In the genomic region with DNA sequence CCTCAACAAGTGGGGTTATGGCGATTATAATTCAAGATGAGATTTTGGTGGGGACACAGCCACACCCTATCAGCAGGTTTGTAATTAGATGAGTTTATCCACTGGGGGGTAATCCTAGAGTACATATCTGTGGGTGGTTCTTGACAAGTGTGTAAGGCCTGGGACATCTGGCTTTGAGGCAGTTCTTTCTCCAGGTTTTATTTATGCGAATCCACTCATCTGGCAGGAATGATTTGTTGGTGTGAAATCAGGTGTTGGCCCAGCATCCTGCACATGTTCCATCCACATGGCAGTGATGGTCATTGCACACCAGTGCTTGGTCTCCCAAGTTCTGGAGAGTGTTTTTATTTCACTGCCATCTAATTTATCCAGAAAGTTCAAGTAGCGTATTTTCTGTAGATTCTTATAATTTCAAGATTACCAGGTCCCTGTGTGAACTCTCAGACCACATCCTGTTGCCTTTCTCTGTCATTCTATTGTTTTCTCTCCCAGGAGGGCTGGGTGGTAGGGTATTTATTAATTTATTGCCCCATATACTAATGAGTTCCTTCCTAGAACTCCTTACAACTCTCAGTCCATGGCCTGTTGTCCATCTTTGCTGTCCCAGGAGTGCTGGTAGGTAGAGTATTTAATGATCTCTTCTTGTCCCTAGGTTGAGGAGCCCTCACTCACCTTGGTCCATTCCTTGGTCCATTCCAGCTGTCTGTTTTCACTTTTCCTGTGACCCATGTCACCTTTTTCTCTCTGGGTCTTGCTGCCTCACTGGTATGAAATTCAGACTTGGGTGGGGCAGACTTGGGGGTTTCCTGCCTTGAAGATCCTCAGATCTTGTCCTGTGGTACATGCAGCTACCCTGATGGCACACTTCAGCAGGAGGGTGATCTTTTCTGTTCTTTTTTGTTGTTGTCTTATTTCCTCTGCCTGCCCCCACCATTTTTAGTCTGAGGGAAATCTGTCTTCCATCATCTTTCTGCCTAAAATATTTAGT, we compare ENCODE assay signal across 12 cellular contexts. TPM values are rescaled to one million over a fixed set of nuclear protein-coding genes. Genes with fewer than 3 reads are reported as not detected.
DNase-seq lines count a peak whose midpoint lies in the region; ATAC-seq and TF ChIP-seq lines count a peak whose summit lies in the region.
"Had no signal": no experiment of that assay in that cellular context is flagged by ENCODE, and none has a peak within 500 bp of the region (broad histone marks: within the 10 kb centered on the region; RNA-seq: fewer than 3 reads in every experiment).

No MANE protein-coding gene starts in this region.

- no peaks in the 10 kb centered on the region for H3K27me3 ChIP-seq in BLaER1 treated with 17β-estradiol and CSF1 and Interleukin-3, amounts not matched to agents 10 nM and 100 nM
- H3K27me3 ChIP-seq in IMR-90 (ENCODE audit: control insufficient read depth, insufficient read depth, low read length) (no peaks in the 10 kb centered on the region), smooth muscle cell (ENCODE audit: low read depth) (no peaks in the 10 kb centered on the region)
- H3K27me3 ChIP-seq: left lung had no signal

- H3K4me2 ChIP-seq in BLaER1 treated with 17β-estradiol and CSF1 and Interleukin-3, amounts not matched to agents 10 nM and 100 nM: peak overlapping the region; percentile 2 to 69 (median 59); a peak in 21 of 22 replicates
- H3K4me2 ChIP-seq in IMR-90 (ENCODE audit: low read depth, low read length) (no peak overlapping the region), smooth muscle cell (no peak overlapping the region)

- no peak for TF ChIP-seq POLR2A in IMR-90 (IDR thresholded peaks at IDR 0.05; ENCODE audit: low read depth, low read length)

- POLR2A ChIA-PET in IMR-90 (lab: Charles Lee; ENCODE audit: unreplicated experiment): no interaction called here

- peaks cover 22 to 70% of the 10 kb centered on the region in 2 experiments for H3K79me1 ChIP-seq in IMR-90 (ENCODE audit: low read depth in 1 of 2, low read length in 2 of 2)

- in situ Hi-C loops in IMR-90 (cut with MboI; ENCODE audit: low sequenced_read_pairs): no loop called here

- no peak overlapping the region for H4K5ac ChIP-seq in IMR-90 (ENCODE audit: low read depth, low read length)

- peaks cover 14 to 25% (median 17%) of the 10 kb centered on the region in 10 experiments for H3K4me1 ChIP-seq in BLaER1 treated with 17β-estradiol and CSF1 and Interleukin-3, amounts not matched to agents 10 nM and 100 nM
- peaks cover 6% of the 10 kb centered on the region for H3K4me1 ChIP-seq in IMR-90 (ENCODE audit: control insufficient read depth, insufficient read depth, low read length)
- H3K4me1 ChIP-seq in smooth muscle cell (ENCODE audit: low read depth): no peaks in the 10 kb centered on the region

- intact Hi-C loops in IMR-90 (cut with micrococcal nuclease): no loop called here

- no peak overlapping the region for H3K9ac ChIP-seq in BLaER1 treated with 17β-estradiol and CSF1 and Interleukin-3, amounts not matched to agents 10 nM and 100 nM
- no peak overlapping the region for H3K9ac ChIP-seq in IMR-90 (ENCODE audit: low read depth, low read length)
- H3K9ac ChIP-seq in smooth muscle cell (ENCODE audit: low read depth): no peak overlapping the region

- peaks cover 0 to 99% (median 8%) of the 10 kb centered on the region in 11 experiments; a peak in 13 of 22 replicates for H4K20me1 ChIP-seq in BLaER1 treated with 17β-estradiol and CSF1 and Interleukin-3, amounts not matched to agents 10 nM and 100 nM
- peaks cover 67% of the 10 kb centered on the region for H4K20me1 ChIP-seq in IMR-90 (ENCODE audit: insufficient read depth, low read length)
- peaks cover 95% of the 10 kb centered on the region for H4K20me1 ChIP-seq in smooth muscle cell (ENCODE audit: low read depth)

- H3K18ac ChIP-seq in IMR-90 (ENCODE audit: low read depth, low read length): no peak overlapping the region

- WGBS in IMR-90 (ENCODE audit: extremely low coverage in 2 of 2, insufficient read length in 1 of 2), 2 experiments: no CpG with 5 or more reads among the region's 3 CpGs
- 100% methylated on average over 3 of the region's 3 CpGs for WGBS in smooth muscle cell (ENCODE audit: low lambda C conversion rate)

- H3K23ac ChIP-seq in IMR-90 (ENCODE audit: low read depth, low read length): peak overlapping the region; percentile 23; the same call in 1 of the 2 replicates

- H2AK5ac ChIP-seq in IMR-90 (ENCODE audit: low read depth, low read length): no peak overlapping the region

- no peak overlapping the region for H4K91ac ChIP-seq in IMR-90 (ENCODE audit: insufficient read depth, low read depth, low read length)

- CTCF ChIA-PET in IMR-90 (lab: Yijun Ruan, JAX): no interaction called here

- peaks cover 97% of the 10 kb centered on the region for H3K79me2 ChIP-seq in smooth muscle cell (ENCODE audit: low read depth)

- H3K9me3 ChIP-seq in BLaER1 treated with 17β-estradiol and CSF1 and Interleukin-3, amounts not matched to agents 10 nM and 100 nM (replicated peaks in 1 of 11): peaks cover 12 to 37% (median 26%) of the 10 kb centered on the region in 11 experiments; a peak in 19 of 22 replicates
- H3K9me3 ChIP-seq in IMR-90 (ENCODE audit: control insufficient read depth, insufficient read depth, low read length) (no peaks in the 10 kb centered on the region), smooth muscle cell (replicated peaks; ENCODE audit: low read depth) (no peaks in the 10 kb centered on the region)
- H3K9me3 ChIP-seq: left lung, thoracic aorta had no signal

- TF ChIP-seq CTCF in IMR-90 (conservative IDR thresholded peaks at IDR 0.05; ENCODE audit: low read depth, low read length) (no peak), smooth muscle cell (IDR thresholded peaks at IDR 0.05; ENCODE audit: borderline replicate concordance, insufficient read depth, poor library complexity, severe bottlenecking) (no peak)

- BruUV-seq in IMR-90 (replicated peaks; lab: Mats Ljungman, UMichigan): no TSS peak

- dilution Hi-C loops in IMR-90 (cut with HindIII; ENCODE audit: low sequenced_read_pairs, unreplicated experiment): no loop called here

- no peak overlapping the region for H3K56ac ChIP-seq in IMR-90 (ENCODE audit: extremely low read depth, insufficient read depth, low read length)

- H2BK15ac ChIP-seq in IMR-90 (ENCODE audit: low read depth, low read length): no peak overlapping the region; the same call in 2 of the 3 replicates

- no peak overlapping the region for H2BK20ac ChIP-seq in IMR-90 (ENCODE audit: low read depth, low read length)

- H3K4ac ChIP-seq in IMR-90 (ENCODE audit: low read depth, low read length): no peak overlapping the region

- H2AFZ ChIP-seq in IMR-90 (replicated peaks; ENCODE audit: low read length, poor library complexity) (no peak overlapping the region), smooth muscle cell (ENCODE audit: low read depth) (no peak overlapping the region)

- H2BK5ac ChIP-seq in IMR-90 (ENCODE audit: low read depth, low read length, poor library complexity, severe bottlenecking): no peak overlapping the region

- DNase-seq in IMR-90 (no peak), 8988T (no peak), smooth muscle cell (lab: John Stamatoyannopoulos, UW; ENCODE audit: unreplicated experiment) (no peak), DMS53 treated with DMSO at 0.1 percent for 48 hours (lab: John Stamatoyannopoulos, UW; ENCODE audit: unreplicated experiment) (no peak), iPS-NIHi11 (ENCODE audit: low spot score) (no peak)
- peak; percentile 58 for DNase-seq in central memory CD4-positive, alpha-beta T cell
- DNase-seq: left lung, NCI-H2227 treated with DMSO at 0.1 percent for 48 hours had no signal

- H4K8ac ChIP-seq in IMR-90 (ENCODE audit: low read depth in 2 of 2, low read length in 2 of 2): no peak overlapping the region

- H3F3A ChIP-seq in smooth muscle cell (ENCODE audit: low read depth): no peaks in the 10 kb centered on the region

- peaks cover 60 to 100% (median 69%) of the 10 kb centered on the region in 11 experiments for H3K36me3 ChIP-seq in BLaER1 treated with 17β-estradiol and CSF1 and Interleukin-3, amounts not matched to agents 10 nM and 100 nM
- H3K36me3 ChIP-seq in IMR-90 (ENCODE audit: control insufficient read depth, insufficient read depth, low read length) (peaks cover 6% of the 10 kb centered on the region), smooth muscle cell (ENCODE audit: low read depth) (peaks cover 5% of the 10 kb centered on the region)
- H3K36me3 ChIP-seq: thoracic aorta had no signal

- H3K27ac ChIP-seq in BLaER1 treated with 17β-estradiol and CSF1 and Interleukin-3, amounts not matched to agents 10 nM and 100 nM: peak overlapping the region in 4 of 11 experiments; percentile 4 to 35 (median 24); a peak in 3 of 22 replicates
- no peak overlapping the region for H3K27ac ChIP-seq in IMR-90 (ENCODE audit: insufficient read depth, low read length)
- H3K27ac ChIP-seq in smooth muscle cell (ENCODE audit: low read depth): no peak overlapping the region
- H3K27ac ChIP-seq: left lung, SK-N-MC, thoracic aorta had no signal

- H3K4me3 ChIP-seq in BLaER1 treated with 17β-estradiol and CSF1 and Interleukin-3, amounts not matched to agents 10 nM and 100 nM: no peak overlapping the region
- H3K4me3 ChIP-seq in IMR-90 (ENCODE audit: insufficient read depth, low read depth, low read length): no peak overlapping the region
- no peak overlapping the region for H3K4me3 ChIP-seq in smooth muscle cell
- H3K4me3 ChIP-seq: left lung, SK-N-MC, thoracic aorta had no signal

- no peak overlapping the region for H2BK120ac ChIP-seq in IMR-90 (ENCODE audit: low read depth, low read length)

- ATAC-seq in GM19395 (IDR thresholded peaks at IDR 0.05; ENCODE audit: unreplicated experiment) (peak; percentile 71), IMR-90 (ENCODE audit: low read depth) (no peak)
- ATAC-seq: left lung had no signal

- H3K14ac ChIP-seq in IMR-90 (replicated peaks; ENCODE audit: low read depth, low read length): peak overlapping the region; percentile 25

- no peak overlapping the region for H2AK9ac ChIP-seq in IMR-90 (replicated peaks; ENCODE audit: low read depth, low read length, poor library complexity)

- TF ChIP-seq RAD21 in IMR-90 (IDR thresholded peaks at IDR 0.05; ENCODE audit: low read length): no peak

- H3K9me1 ChIP-seq in IMR-90 (ENCODE audit: insufficient read depth, low read length): peaks cover 26% of the 10 kb centered on the region

TF ChIP-seq in IMR-90, 13 proteins besides CTCF, POLR2A, EP300 and RAD21 (continues in another document):
- TF ChIP-seq SMC3 (IDR thresholded peaks at IDR 0.05; ENCODE audit: low read depth, low read length) (no peak), BHLHE40 (IDR thresholded peaks at IDR 0.05; ENCODE audit: low read depth, low read length) (no peak), RFX5 (IDR thresholded peaks at IDR 0.05; ENCODE audit: low read depth, low read length) (no peak), MAZ (IDR thresholded peaks at IDR 0.05; ENCODE audit: borderline replicate concordance, low read depth, low read length) (no peak), MAFK (IDR thresholded peaks at IDR 0.05; ENCODE audit: low read depth, low read length) (no peak), FOS (IDR thresholded peaks at IDR 0.05; ENCODE audit: low read depth, low read length) (no peak)

RNA-seq across cellular contexts. Expression of a gene that starts 10.5 kb away (rescaled TPM):
- 7.7 and 15.8 TPM in 2 replicates for total RNA-seq in IMR-90 (2012; rRNA removed)
- 20.5 and 21.1 TPM in 2 replicates for polyA plus RNA-seq in IMR-90 (2012; rRNA removed)
- polyA plus RNA-seq in IMR-90 (2012; cell fraction: cytosol; rRNA removed): 4.4 and 6.5 TPM in 2 replicates
- 3.3 and 9.8 TPM in 2 replicates for polyA plus RNA-seq in IMR-90 (2012; cell fraction: nucleus; rRNA removed; ENCODE audit: low replicate concordance)
- total RNA-seq in smooth muscle cell: 19.5 TPM in 2 replicates
- polyA plus RNA-seq in smooth muscle cell: 42.8 and 59.8 TPM in 2 replicates

Comparison
In these comparisons a context has a peak if more than half of its experiments do, and no peak if none do; other contexts are left out.
1. H3K4me2 ChIP-seq: peak in BLaER1 treated with 17β-estradiol and CSF1 and Interleukin-3, amounts not matched to agents 10 nM and 100 nM (11 of 11); none in IMR-90 (single experiment) and smooth muscle cell (single experiment).